In genomic region chr6:117215353-117216090, GRCh38 we compare ENCODE assay signal across 32 cellular contexts. TPM values are rescaled to one million over a fixed set of nuclear protein-coding genes. Genes with fewer than 3 reads are reported as not detected.
"Had no signal": no experiment of that assay in that cellular context is flagged by ENCODE, and none has a peak within 500 bp of the region (broad histone marks: within the 10 kb centered on the region; RNA-seq: fewer than 3 reads in every experiment).

No MANE protein-coding gene starts in this region.

- H3K36me3 ChIP-seq: adrenal gland, breast epithelium, MG63, SJSA1 had no signal

- H3K4me3 ChIP-seq: adrenal gland, body of pancreas, breast epithelium, MG63, PC-9, SJSA1 had no signal

- ATAC-seq: activated naive CD4-positive, alpha-beta T cell treated with anti-CD3 and anti-CD28 coated beads, Interleukin-2, amount 50 U/mL, for 72 hours; activated T-cell treated with anti-CD3 and anti-CD28 coated beads, Interleukin-2, amount 50 U/mL, for 4 hours; body of pancreas had no signal

- DNase-seq: activated CD4-positive, alpha-beta memory T cell treated with anti-CD3 and anti-CD28 coated beads for 36 hours; activated CD4-positive, alpha-beta T cell treated with anti-CD3 and anti-CD28 coated beads, Interleukin-2, amount 50 U/mL, for 1 hour; activated CD8-positive, alpha-beta memory T cell treated with anti-CD3 and anti-CD28 coated beads, Interleukin-2, amount 50 U/mL, for 4 hours; activated gamma-delta T cell treated with Interleukin-2 at 50 U/mL for 16 hours; activated naive CD4-positive, alpha-beta T cell treated with anti-CD3 and anti-CD28 coated beads for 36 hours; activated T-cell treated with anti-CD3 and anti-CD28 coated beads for 4 hours; activated T-cell treated with anti-CD3 and anti-CD28 coated beads, Interleukin-2, amount 50 U/mL, for 4 hours; adrenal gland; body of pancreas; caudate nucleus; Karpas-422; KBM-7; MG63; NCI-H1048; NCI-H1105 treated with DMSO at 0.1 percent for 48 hours; NCI-H1436; NCI-H1694; NCI-H2029; NCI-H2107; NCI-H2171; NCI-H510A; NCI-H526; NCI-H748 treated with DMSO at 0.1 percent for 48 hours; NK-92 treated with Interleukin-12 subunit alpha and Interleukin-12 subunit beta, amount 100 ng/mL, for 24 hours; PC-9; SHP77 treated with DMSO at 0.1 percent for 48 hours; SK-N-SH had no signal

- H3K27me3 ChIP-seq: adrenal gland, body of pancreas, breast epithelium, MG63, SJSA1 had no signal

- H3K27ac ChIP-seq: adrenal gland, body of pancreas, breast epithelium, PC-9, RWPE1, SJSA1 had no signal

- H3K9me3 ChIP-seq: adrenal gland, body of pancreas, breast epithelium, MG63, SJSA1, SK-N-SH had no signal

- H3K4me1 ChIP-seq: adrenal gland, body of pancreas, breast epithelium had no signal

RNA-seq across cellular contexts. Expression of gene VGLL2, which starts 49.8 kb away (rescaled TPM):
- total RNA-seq: activated CD4-positive, alpha-beta memory T cell treated with anti-CD3 and anti-CD28 coated beads for 36 hours; activated naive CD4-positive, alpha-beta T cell treated with anti-CD3 and anti-CD28 coated beads for 36 hours; activated naive CD4-positive, alpha-beta T cell treated with anti-CD3 and anti-CD28 coated beads, Interleukin-2, amount 50 U/mL, for 72 hours; activated T-cell treated with anti-CD3 and anti-CD28 coated beads, Interleukin-2, amount 50 U/mL, for 4 hours; activated T-helper 1 cell treated with anti-CD3 and anti-CD28 coated beads, Interleukin-12 subunit alpha, Interleukin-12 subunit beta, Interleukin-2, Interleukin-4 antibody, amounts not matched to agents 30 ng/mL and 10 ng/mL and 1 ng/mL, durations not matched to agents 14 hours and 24 hours and 36 hours; adrenal gland; breast epithelium; PC-9 had no signal
